9 cellular contexts compared by ENCODE assay signal in the genomic region with DNA sequence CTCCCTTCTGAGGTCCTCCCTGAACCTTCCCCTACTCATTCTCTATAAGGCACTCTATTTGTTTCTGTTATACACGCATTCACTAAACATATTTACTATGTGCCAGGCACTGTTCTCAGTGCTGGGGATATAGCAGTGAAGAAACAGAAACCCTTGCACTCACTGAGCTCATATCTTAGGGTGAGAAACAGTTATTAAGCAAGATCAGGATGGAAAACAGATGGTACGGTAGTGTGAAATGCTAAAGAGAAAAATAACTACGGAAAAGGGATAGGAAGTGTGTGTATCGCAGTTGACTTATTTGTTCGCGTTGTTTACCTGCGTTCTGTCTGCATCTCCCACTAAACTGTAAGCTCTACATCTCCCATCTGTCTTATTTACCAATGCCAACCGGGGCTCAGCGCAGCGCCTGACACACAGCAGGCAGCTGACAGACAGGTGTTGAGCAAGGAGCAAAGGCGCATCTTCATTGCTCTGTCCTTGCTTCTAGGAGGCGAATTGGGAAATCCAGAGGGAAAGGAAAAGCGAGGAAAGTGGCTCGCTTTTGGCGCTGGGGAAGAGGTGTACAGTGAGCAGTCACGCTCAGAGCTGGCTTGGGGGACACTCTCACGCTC. TPM values are rescaled to one million over a fixed set of nuclear protein-coding genes. Genes with fewer than 3 reads are reported as not detected.
DNase-seq lines count a peak whose midpoint lies in the region; ATAC-seq and TF ChIP-seq lines count a peak whose summit lies in the region.
"Had no signal": no experiment of that assay in that cellular context is flagged by ENCODE, and none has a peak within 500 bp of the region (broad histone marks: within the 10 kb centered on the region; RNA-seq: fewer than 3 reads in every experiment).

No MANE protein-coding gene starts in this region.

- no peak for DNase-seq in CD8-positive, alpha-beta T cell
- DNase-seq in HAP-1 (ENCODE audit: low spot score in 2 of 2) = peak in 1 of 2 experiments; percentile 2
- peak; percentile 31 for DNase-seq in fibroblast of peridontal ligament (ENCODE audit: extremely low read depth)
- no peak for DNase-seq in trophoblast cell
- DNase-seq in hepatic stellate cell (ENCODE audit: low spot score) = no peak

- peak overlapping the region; percentile 55 for H4K8ac ChIP-seq in trophoblast cell (ENCODE audit: low read depth, low read length)

- no peaks in the 10 kb centered on the region for H3K27me3 ChIP-seq in CD8-positive, alpha-beta T cell (ENCODE audit: insufficient read depth, low read length)
- H3K27me3 ChIP-seq in HAP-1 (ENCODE audit: low read depth) = no peaks in the 10 kb centered on the region
- H3K27me3 ChIP-seq in trophoblast cell (ENCODE audit: insufficient read depth, low read length) = no peaks in the 10 kb centered on the region

- H2AK5ac ChIP-seq in trophoblast cell (ENCODE audit: low read length) = no peak overlapping the region

- no peak overlapping the region for H3K4ac ChIP-seq in trophoblast cell (ENCODE audit: low read depth, low read length)

- CTCF ChIA-PET in CD8-positive, alpha-beta T cell (lab: Charles Lee) = interaction anchor here (1.1 kb wide), 1 partner anchor 300 kb away, joined by 3 read pairs; no protein-coding TSS in a partner anchor

- H3K4me1 ChIP-seq in CD8-positive, alpha-beta T cell (ENCODE audit: insufficient read depth, low read length) = peaks cover 19% of the 10 kb centered on the region
- H3K4me1 ChIP-seq in HAP-1 (peaks cover 20% of the 10 kb centered on the region), trophoblast cell (ENCODE audit: control insufficient read depth in 1 of 2, insufficient read depth in 2 of 2, low read length in 2 of 2) (peaks cover 3 to 7% of the 10 kb centered on the region in 2 experiments)

- in situ Hi-C loops in HAP-1 (cut with MboI; ENCODE audit: low sequenced_read_pairs) = no loop called here

- peak overlapping the region; percentile 60 for H3K27ac ChIP-seq in CD8-positive, alpha-beta T cell (ENCODE audit: low read depth, low read length)
- no peak overlapping the region for H3K27ac ChIP-seq in trophoblast cell (ENCODE audit: low read depth, low read length)

- H3K4me3 Mint-ChIP-seq in CD8-positive, alpha-beta T cell = peak overlapping the region; percentile 94

- H3K4me1 Mint-ChIP-seq in CD8-positive, alpha-beta T cell (ENCODE audit: low read depth) = peaks cover 39% of the 10 kb centered on the region

- H3K36me3 Mint-ChIP-seq in CD8-positive, alpha-beta T cell = peaks cover 29% of the 10 kb centered on the region

- WGBS in trophoblast cell (ENCODE audit: extremely low coverage, insufficient coverage, insufficient read length) = no CpG with 5 or more reads among the region's 17 CpGs

- H3K4me2 ChIP-seq in trophoblast cell (ENCODE audit: low read length) = peak overlapping the region; percentile 71

- H3K27ac Mint-ChIP-seq in CD8-positive, alpha-beta T cell = peak overlapping the region; percentile 84

- no peaks in the 10 kb centered on the region for H3K27me3 Mint-ChIP-seq in CD8-positive, alpha-beta T cell (ENCODE audit: low read depth)

- H4K91ac ChIP-seq in trophoblast cell (ENCODE audit: low read depth, low read length) = peak overlapping the region; percentile 2

- H3K36me3 ChIP-seq in CD8-positive, alpha-beta T cell (ENCODE audit: insufficient read depth, low read length) = no peaks in the 10 kb centered on the region
- H3K36me3 ChIP-seq in HAP-1 (replicated peaks) = peaks cover 14% of the 10 kb centered on the region
- peaks cover 0 to 1% of the 10 kb centered on the region in 2 experiments for H3K36me3 ChIP-seq in trophoblast cell (ENCODE audit: control insufficient read depth in 1 of 2, insufficient read depth in 2 of 2, low read length in 2 of 2)

- no peak overlapping the region for H3K18ac ChIP-seq in trophoblast cell (ENCODE audit: low read length)

- H4K12ac ChIP-seq in trophoblast cell (ENCODE audit: low read depth, low read length) = no peak overlapping the region

- H3K9ac ChIP-seq in trophoblast cell (ENCODE audit: low read length) = no peak overlapping the region

- peaks cover 6% of the 10 kb centered on the region for H3K79me1 ChIP-seq in trophoblast cell (ENCODE audit: low read length)

- peak; percentile 0 for ATAC-seq in CD8-positive, alpha-beta T cell
- ATAC-seq in SK-N-SH treated with all-trans-retinoic acid at 6 μM for 48 hours = peak; percentile 7; the same call in 2 of the 3 replicates
- ATAC-seq in HG03095 (IDR thresholded peaks at IDR 0.05; ENCODE audit: unreplicated experiment) = no peak
- no peak for ATAC-seq in HG03175 (IDR thresholded peaks at IDR 0.05; ENCODE audit: unreplicated experiment)

- H3K9me3 ChIP-seq in CD8-positive, alpha-beta T cell (ENCODE audit: low read length) = no peaks in the 10 kb centered on the region
- H3K9me3 ChIP-seq in HAP-1 (no peaks in the 10 kb centered on the region), trophoblast cell (ENCODE audit: insufficient read depth, low read depth, low read length) (no peaks in the 10 kb centered on the region)

- no peaks in the 10 kb centered on the region for H3K9me3 Mint-ChIP-seq in CD8-positive, alpha-beta T cell

- no peak overlapping the region for H2BK5ac ChIP-seq in trophoblast cell (ENCODE audit: low read depth, low read length, poor library complexity)

- peak overlapping the region; percentile 38 for H2AFZ ChIP-seq in trophoblast cell (ENCODE audit: insufficient read depth, low read length, poor library complexity)

- H3K14ac ChIP-seq in trophoblast cell (ENCODE audit: low read length) = no peak overlapping the region

- POLR2A ChIA-PET in CD8-positive, alpha-beta T cell (lab: Charles Lee) = interaction anchor here (0.6 to 1.8 kb wide), 5 partner anchors 86 to 290 kb away, joined by 3 to 13 read pairs (median 5); a partner anchor contains a TSS

- no peak for TF ChIP-seq CTCF in CD8-positive, alpha-beta T cell (IDR thresholded peaks at IDR 0.05)

- H2BK12ac ChIP-seq in trophoblast cell (ENCODE audit: low read length) = no peak overlapping the region

- peak overlapping the region; percentile 8 for H2BK120ac ChIP-seq in trophoblast cell (ENCODE audit: insufficient read depth, low read length, poor library complexity)

- no peak overlapping the region for H3K23ac ChIP-seq in trophoblast cell (ENCODE audit: low read length)

- peaks cover 7% of the 10 kb centered on the region for H3K79me2 ChIP-seq in trophoblast cell (ENCODE audit: control insufficient read depth, insufficient read depth, low read length, poor library complexity)

- intact Hi-C loops in CD8-positive, alpha-beta T cell (cut with DNase I, micrococcal nuclease) = no loop called here

- H3K4me3 ChIP-seq in CD8-positive, alpha-beta T cell (ENCODE audit: low read depth, low read length) = peak overlapping the region; percentile 59
- H3K4me3 ChIP-seq in HAP-1 (peak overlapping the region; percentile 99), trophoblast cell (ENCODE audit: low read depth, low read length) (peak overlapping the region; percentile 72)

TF ChIP-seq in SK-N-SH treated with all-trans-retinoic acid at 6 μM for 48 hours, 23 proteins besides CTCF, POLR2A, EP300 and RAD21 (continues in another document):
- TF ChIP-seq ZNF8 (CRISPR knock-in tag; IDR thresholded peaks at IDR 0.05) (no peak), SNAI2 (CRISPR knock-in tag; IDR thresholded peaks at IDR 0.05) (no peak), ZC3H10 (CRISPR knock-in tag; IDR thresholded peaks at IDR 0.05) (no peak), ZFP30 (CRISPR knock-in tag; IDR thresholded peaks at IDR 0.05) (no peak), PPARA (CRISPR knock-in tag; IDR thresholded peaks at IDR 0.05; ENCODE audit: borderline replicate concordance) (no peak), ZNF565 (CRISPR knock-in tag; conservative IDR thresholded peaks at IDR 0.05; ENCODE audit: low read depth) (no peak), ESRRG (CRISPR knock-in tag; IDR thresholded peaks at IDR 0.05) (no peak)
- TF ChIP-seq, protein P1, sequence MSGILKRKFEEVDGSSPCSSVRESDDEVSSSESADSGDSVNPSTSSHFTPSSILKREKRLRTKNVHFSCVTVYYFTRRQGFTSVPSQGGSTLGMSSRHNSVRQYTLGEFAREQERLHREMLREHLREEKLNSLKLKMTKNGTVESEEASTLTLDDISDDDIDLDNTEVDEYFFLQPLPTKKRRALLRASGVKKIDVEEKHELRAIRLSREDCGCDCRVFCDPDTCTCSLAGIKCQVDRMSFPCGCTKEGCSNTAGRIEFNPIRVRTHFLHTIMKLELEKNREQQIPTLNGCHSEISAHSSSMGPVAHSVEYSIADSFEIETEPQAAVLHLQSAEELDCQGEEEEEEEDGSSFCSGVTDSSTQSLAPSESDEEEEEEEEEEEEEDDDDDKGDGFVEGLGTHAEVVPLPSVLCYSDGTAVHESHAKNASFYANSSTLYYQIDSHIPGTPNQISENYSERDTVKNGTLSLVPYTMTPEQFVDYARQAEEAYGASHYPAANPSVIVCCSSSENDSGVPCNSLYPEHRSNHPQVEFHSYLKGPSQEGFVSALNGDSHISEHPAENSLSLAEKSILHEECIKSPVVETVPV (CRISPR knock-in tag; IDR thresholded peaks at IDR 0.05) = no peak
- TF ChIP-seq, protein P2, sequence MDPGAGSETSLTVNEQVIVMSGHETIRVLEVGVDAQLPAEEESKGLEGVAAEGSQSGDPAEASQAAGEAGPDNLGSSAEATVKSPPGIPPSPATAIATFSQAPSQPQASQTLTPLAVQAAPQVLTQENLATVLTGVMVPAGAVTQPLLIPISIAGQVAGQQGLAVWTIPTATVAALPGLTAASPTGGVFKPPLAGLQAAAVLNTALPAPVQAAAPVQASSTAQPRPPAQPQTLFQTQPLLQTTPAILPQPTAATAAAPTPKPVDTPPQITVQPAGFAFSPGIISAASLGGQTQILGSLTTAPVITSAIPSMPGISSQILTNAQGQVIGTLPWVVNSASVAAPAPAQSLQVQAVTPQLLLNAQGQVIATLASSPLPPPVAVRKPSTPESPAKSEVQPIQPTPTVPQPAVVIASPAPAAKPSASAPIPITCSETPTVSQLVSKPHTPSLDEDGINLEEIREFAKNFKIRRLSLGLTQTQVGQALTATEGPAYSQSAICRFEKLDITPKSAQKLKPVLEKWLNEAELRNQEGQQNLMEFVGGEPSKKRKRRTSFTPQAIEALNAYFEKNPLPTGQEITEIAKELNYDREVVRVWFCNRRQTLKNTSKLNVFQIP (CRISPR knock-in tag; IDR thresholded peaks at IDR 0.05; ENCODE audit: borderline replicate concordance, low read depth) = no peak
- TF ChIP-seq, protein P3, sequence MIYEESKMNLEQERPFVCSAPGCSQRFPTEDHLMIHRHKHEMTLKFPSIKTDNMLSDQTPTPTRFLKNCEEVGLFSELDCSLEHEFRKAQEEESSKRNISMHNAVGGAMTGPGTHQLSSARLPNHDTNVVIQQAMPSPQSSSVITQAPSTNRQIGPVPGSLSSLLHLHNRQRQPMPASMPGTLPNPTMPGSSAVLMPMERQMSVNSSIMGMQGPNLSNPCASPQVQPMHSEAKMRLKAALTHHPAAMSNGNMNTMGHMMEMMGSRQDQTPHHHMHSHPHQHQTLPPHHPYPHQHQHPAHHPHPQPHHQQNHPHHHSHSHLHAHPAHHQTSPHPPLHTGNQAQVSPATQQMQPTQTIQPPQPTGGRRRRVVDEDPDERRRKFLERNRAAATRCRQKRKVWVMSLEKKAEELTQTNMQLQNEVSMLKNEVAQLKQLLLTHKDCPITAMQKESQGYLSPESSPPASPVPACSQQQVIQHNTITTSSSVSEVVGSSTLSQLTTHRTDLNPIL (CRISPR knock-in tag; IDR thresholded peaks at IDR 0.05; ENCODE audit: low read depth) = no peak

RNA-seq across cellular contexts. Expression of a gene that starts 0.6 kb away (rescaled TPM):
- 1 to 10 TPM; 2.1 to 3.0 TPM for total RNA-seq in CD8-positive, alpha-beta T cell
- 2.4 and 2.5 TPM in 2 replicates for polyA plus RNA-seq in trophoblast cell (2013)

RNA-seq across cellular contexts. Expression of a gene that starts 0.7 kb away (rescaled TPM):
- 10 to 100 TPM; 27.4 to 29.8 TPM for total RNA-seq in CD8-positive, alpha-beta T cell
- 76.0 and 77.4 TPM in 2 replicates for polyA plus RNA-seq in trophoblast cell (2013)

RNA-seq across cellular contexts. Expression of a gene that starts 46.5 kb away (rescaled TPM):
- total RNA-seq in CD8-positive, alpha-beta T cell = not detected
- not detected in 2 replicates for polyA plus RNA-seq in trophoblast cell (2013)
- total RNA-seq: LHCN-M2 had no signal

Comparison
In these comparisons a context has a peak if more than half of its experiments do, and no peak if none do; other contexts are left out.
1. ATAC-seq: peak in CD8-positive, alpha-beta T cell (single experiment) and SK-N-SH treated with all-trans-retinoic acid at 6 μM for 48 hours (single experiment); none in HG03095 (single experiment) and HG03175 (single experiment).
2. Peak in every context shown above with its lines, with median percentiles within 50 percentile points of each other: H3K4me3 ChIP-seq.